15 cellular contexts compared by ENCODE assay signal in genomic region chrX:9493936-9494335, GRCh38. TPM values are rescaled to one million over a fixed set of nuclear protein-coding genes. Genes with fewer than 3 reads are reported as not detected.
A peak's percentile ranks its signal among the peaks of the same experiment; 100 is the strongest.
DNase-seq lines count a peak whose midpoint lies in the region; ATAC-seq and TF ChIP-seq lines count a peak whose summit lies in the region.
"Had no signal": no experiment of that assay in that cellular context is flagged by ENCODE, and none has a peak within 500 bp of the region (broad histone marks: within the 10 kb centered on the region; RNA-seq: fewer than 3 reads in every experiment).

No MANE protein-coding gene starts in this region.

- TF ChIP-seq POLR2A in uterus (IDR thresholded peaks at IDR 0.05) = no peak
- TF ChIP-seq POLR2A in body of pancreas (IDR thresholded peaks at IDR 0.05) = no peak

- no peaks in the 10 kb centered on the region for H3K9me2 ChIP-seq in GM23248 (ENCODE audit: insufficient read depth)

- H3K9me3 ChIP-seq in GM23248 (ENCODE audit: low read depth) (no peaks in the 10 kb centered on the region), uterus (no peaks in the 10 kb centered on the region), body of pancreas (no peaks in the 10 kb centered on the region)

- no peaks in the 10 kb centered on the region for H4K20me1 ChIP-seq in GM23248 (ENCODE audit: insufficient read depth)

- H3K4me1 ChIP-seq in GM23248 (ENCODE audit: insufficient read depth) = peaks cover 14% of the 10 kb centered on the region
- H3K4me1 ChIP-seq in uterus = no peaks in the 10 kb centered on the region
- H3K4me1 ChIP-seq in body of pancreas = peaks cover 9% of the 10 kb centered on the region

- ATAC-seq in body of pancreas (no peak), GM21786 (IDR thresholded peaks at IDR 0.05; ENCODE audit: unreplicated experiment) (no peak), HG02678 (IDR thresholded peaks at IDR 0.05; ENCODE audit: unreplicated experiment) (no peak)
- ATAC-seq: GM23338, Panc1 had no signal

- in situ Hi-C loops in GM23248 (cut with MboI) = no loop called here

- H3K36me3 ChIP-seq in GM23248 (ENCODE audit: low read depth) (no peaks in the 10 kb centered on the region), uterus (no peaks in the 10 kb centered on the region), body of pancreas (replicated peaks in 1 of 2; ENCODE audit: insufficient read depth in 1 of 2, low read depth in 2 of 2) (no peaks in the 10 kb centered on the region)

- peak overlapping the region; percentile 12 for H3K4me2 ChIP-seq in GM23248 (ENCODE audit: unreplicated experiment)
- H3K4me2 ChIP-seq: GM23338 had no signal

- no peak overlapping the region for H3K4me3 ChIP-seq in GM23248
- H3K4me3 ChIP-seq in uterus = no peak overlapping the region
- H3K4me3 ChIP-seq in body of pancreas = no peak overlapping the region
- H3K4me3 ChIP-seq: GM23338 had no signal

- H3K79me2 ChIP-seq in GM23248 (ENCODE audit: insufficient read depth) = peaks cover 62% of the 10 kb centered on the region

- H3K27ac ChIP-seq in GM23248 = no peak overlapping the region
- H3K27ac ChIP-seq in uterus = peak overlapping the region; percentile 27 to 55
- H3K27ac ChIP-seq in body of pancreas = no peak overlapping the region

- TF ChIP-seq CTCF in uterus (IDR thresholded peaks at IDR 0.05) = no peak
- TF ChIP-seq CTCF in body of pancreas (IDR thresholded peaks at IDR 0.05) = no peak

- intact Hi-C loops in uterus (cut with DNase I; ENCODE audit: low total_unique reads) (no loop called here), body of pancreas (cut with DNase I) (no loop called here)

- DNase-seq in GM23248 (peak; percentile 63), astrocyte of the hippocampus (ENCODE audit: low read depth, low spot score) (peak; percentile 15), glomerular visceral epithelial cell (ENCODE audit: extremely low spot score) (peak; percentile 58), uterus (no peak), body of pancreas (no peak)
- DNase-seq: DND-41, HCEC 1CT, NCI-H1092 treated with DMSO at 0.1 percent for 48 hours, NCI-H146, NCI-H2081, NCI-H2171 treated with DMSO at 0.1 percent for 48 hours had no signal

- H3F3A ChIP-seq in GM23248 (ENCODE audit: insufficient read depth) = no peaks in the 10 kb centered on the region

- 10% methylated on average over 5 of the region's 5 CpGs for WGBS in GM23248 (ENCODE audit: low coverage in 1 of 2, low lambda C conversion rate in 2 of 2, missing lambda C conversion rate in 2 of 2), 2 experiments
- WGBS in body of pancreas, 2 donors = 98 to 100% methylated on average over 5 of the region's 5 CpGs

- H3K27me3 ChIP-seq in GM23248 (replicated peaks; ENCODE audit: insufficient read depth) = no peaks in the 10 kb centered on the region
- H3K27me3 ChIP-seq in uterus = no peaks in the 10 kb centered on the region
- no peaks in the 10 kb centered on the region for H3K27me3 ChIP-seq in body of pancreas

- no peak overlapping the region for H3K9ac ChIP-seq in GM23248

- no peak overlapping the region for H2AFZ ChIP-seq in GM23248
- H2AFZ ChIP-seq: GM23338 had no signal

RNA-seq across cellular contexts. Expression of gene TBL1X, which starts 29.1 kb away (rescaled TPM):
- 26.4 and 26.8 TPM in 2 replicates for total RNA-seq in GM23248 (2014; rRNA removed; shearing (Covaris generic))
- polyA plus RNA-seq in GM23248 (2016; fragmentation: Nextera tagmentation; extraction: Ambion mirVana) = 8.2 and 9.5 TPM in 2 replicates
- total RNA-seq in uterus = 100 to 1,000 TPM in 1 of 4 donors, 10 to 100 TPM in 3; 15.4 to 121 (median 47.7) TPM
- total RNA-seq in body of pancreas = 10 to 100 TPM in 1 of 2 donors, 1 to 10 TPM in 1; 7.9 to 16.3 TPM

Comparison
In these comparisons a context has a peak if more than half of its experiments do, and no peak if none do; other contexts are left out.
1. DNase-seq: peak in GM23248 (single experiment), astrocyte of the hippocampus (single experiment) and glomerular visceral epithelial cell (single experiment); none in uterus (0 of 2) and body of pancreas (0 of 4).
2. H3K27ac ChIP-seq: peak in uterus (2 of 2); none in GM23248 (single experiment) and body of pancreas (0 of 4).